ENCODE assay signal across 8 cellular contexts in genomic region chr16:82960923-82961322, GRCh38.
"Had no signal": no experiment of that assay in that cellular context is flagged by ENCODE, and none has a peak within 500 bp of the region (broad histone marks: within the 10 kb centered on the region; RNA-seq: fewer than 3 reads in every experiment).

No MANE protein-coding gene starts in this region.

- H2AFZ ChIP-seq: GM23248 had no signal

- ATAC-seq: HCT116, K562 had no signal

- H3K27ac ChIP-seq: GM23248 had no signal

- H3K4me3 ChIP-seq: GM23248, HAP-1, K562 had no signal

- DNase-seq: GM23248, GOT3, H7, HFFc6, IMR-90 had no signal

- H3K9me3 ChIP-seq: HAP-1 had no signal

- H3K9ac ChIP-seq: GM23248 had no signal

- H3K4me1 ChIP-seq: HAP-1 had no signal

- H3K36me3 ChIP-seq: HAP-1 had no signal
